Comparison of ENCODE assay signal across 9 cellular contexts in the genomic region with DNA sequence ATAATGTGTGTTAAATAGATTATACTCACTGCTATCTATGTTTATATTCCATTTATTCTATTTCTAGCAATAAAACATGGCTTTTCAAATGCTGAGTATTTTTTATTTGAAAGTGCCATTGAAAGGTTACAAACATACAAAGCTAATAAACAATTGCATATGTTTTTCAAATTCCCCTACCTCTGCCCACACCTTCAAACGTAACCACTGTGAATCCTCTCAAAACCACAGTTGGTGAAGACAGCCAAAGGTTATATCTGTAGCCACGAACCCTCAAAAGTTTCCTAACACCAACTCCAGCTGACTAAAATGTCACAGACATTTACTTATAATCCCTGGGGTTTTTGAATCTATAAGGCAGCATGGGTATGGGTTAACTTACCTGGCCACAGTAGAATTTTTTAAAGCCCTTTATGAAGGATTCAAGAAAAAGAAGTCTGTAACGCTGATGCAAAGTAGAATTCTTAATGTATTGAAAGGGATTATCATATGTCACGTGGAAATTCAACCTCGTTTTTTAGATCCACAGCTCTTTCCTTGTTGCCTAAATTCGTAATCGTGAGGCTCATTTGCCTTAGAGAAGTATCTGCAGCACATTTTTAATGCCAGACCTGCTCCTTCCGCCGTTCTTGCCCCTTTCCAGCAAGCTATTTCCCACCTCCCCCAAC.
DNase-seq lines count a peak whose midpoint lies in the region; ATAC-seq lines count a peak whose summit lies in the region.
"Had no signal": no experiment of that assay in that cellular context is flagged by ENCODE, and none has a peak within 500 bp of the region (broad histone marks: within the 10 kb centered on the region; RNA-seq: fewer than 3 reads in every experiment).

No MANE protein-coding gene starts in this region.

- H3K36me3 Mint-ChIP-seq in activated naive CD4-positive, alpha-beta T cell treated with anti-CD3 and anti-CD28 coated beads, Interleukin-2, amount 50 U/mL, for 72 hours = no peaks in the 10 kb centered on the region

- peaks cover 42% of the 10 kb centered on the region for H3K4me1 Mint-ChIP-seq in stimulated activated naive CD8-positive, alpha-beta T cell treated with anti-CD3 and anti-CD28 coated beads, Interleukin-15, amount 100 ng/mL, for 72 hours

- H3K4me3 Mint-ChIP-seq in stimulated activated naive CD8-positive, alpha-beta T cell treated with anti-CD3 and anti-CD28 coated beads, Interleukin-15, amount 100 ng/mL, for 72 hours = peak overlapping the region; percentile 18 to 65

- ATAC-seq in activated naive CD4-positive, alpha-beta T cell treated with anti-CD3 and anti-CD28 coated beads, Interleukin-2, amount 50 U/mL, for 72 hours = peak; percentile 49 to 54
- ATAC-seq in HG02852 (IDR thresholded peaks at IDR 0.05; ENCODE audit: unreplicated experiment) = peak; percentile 52
- peak; percentile 90 for ATAC-seq in stimulated activated naive CD8-positive, alpha-beta T cell treated with anti-CD3 and anti-CD28 coated beads, Interleukin-15, amount 100 ng/mL, for 72 hours

- H3K27me3 Mint-ChIP-seq in stimulated activated naive CD8-positive, alpha-beta T cell treated with anti-CD3 and anti-CD28 coated beads, Interleukin-15, amount 100 ng/mL, for 72 hours = peaks cover 27% of the 10 kb centered on the region

- H3K9me3 Mint-ChIP-seq in activated naive CD4-positive, alpha-beta T cell treated with anti-CD3 and anti-CD28 coated beads, Interleukin-2, amount 50 U/mL, for 72 hours = peaks cover 0 to 3% of the 10 kb centered on the region in 2 donors
- no peaks in the 10 kb centered on the region for H3K9me3 Mint-ChIP-seq in stimulated activated naive CD8-positive, alpha-beta T cell treated with anti-CD3 and anti-CD28 coated beads, Interleukin-15, amount 100 ng/mL, for 72 hours

- no peak overlapping the region for H3K27ac Mint-ChIP-seq in activated naive CD4-positive, alpha-beta T cell treated with anti-CD3 and anti-CD28 coated beads, Interleukin-2, amount 50 U/mL, for 72 hours
- no peak overlapping the region for H3K27ac Mint-ChIP-seq in stimulated activated naive CD8-positive, alpha-beta T cell treated with anti-CD3 and anti-CD28 coated beads, Interleukin-15, amount 100 ng/mL, for 72 hours

- DNase-seq in activated naive CD4-positive, alpha-beta T cell treated with anti-CD3 and anti-CD28 coated beads, Interleukin-2, amount 50 U/mL, for 72 hours (ENCODE audit: low spot score in 2 of 2) = no peak
- DNase-seq in activated naive CD4-positive, alpha-beta T cell treated with Interleukin-2 at 50 U/mL for 16 hours = no peak
- DNase-seq in NCI-H1048 (lab: John Stamatoyannopoulos, UW) (peak; percentile 26), cerebellum (ENCODE audit: low spot score) (no peak), retina (no peak)
- peak; percentile 19 to 24 for DNase-seq in stimulated activated naive CD8-positive, alpha-beta T cell treated with anti-CD3 and anti-CD28 coated beads, Interleukin-15, amount 100 ng/mL, for 72 hours
- DNase-seq in effector CD8-positive, alpha-beta T cell (lab: John Stamatoyannopoulos, UW) = no peak
- DNase-seq: SHP77 treated with DMSO at 0.1 percent for 48 hours had no signal

Comparison
In these comparisons a context has a peak if more than half of its experiments do, and no peak if none do; other contexts are left out.
1. DNase-seq: peak in NCI-H1048 (single experiment) and stimulated activated naive CD8-positive, alpha-beta T cell treated with anti-CD3 and anti-CD28 coated beads, Interleukin-15, amount 100 ng/mL, for 72 hours (2 of 2); none in activated naive CD4-positive, alpha-beta T cell treated with anti-CD3 and anti-CD28 coated beads, Interleukin-2, amount 50 U/mL, for 72 hours (0 of 2), activated naive CD4-positive, alpha-beta T cell treated with Interleukin-2 at 50 U/mL for 16 hours (single experiment), cerebellum (single experiment), retina (single experiment) and effector CD8-positive, alpha-beta T cell (single experiment).
2. Peak in every context shown above with its lines, with median percentiles within 50 percentile points of each other: ATAC-seq.